In genomic region chr20:11020712-11021111, GRCh38 we compare ENCODE assay signal across 20 cellular contexts.
DNase-seq lines count a peak whose midpoint lies in the region; ATAC-seq, FAIRE-seq and TF ChIP-seq lines count a peak whose summit lies in the region.
"Had no signal": no experiment of that assay in that cellular context is flagged by ENCODE, and none has a peak within 500 bp of the region (broad histone marks: within the 10 kb centered on the region; RNA-seq: fewer than 3 reads in every experiment).

No MANE protein-coding gene starts in this region.

- ATAC-seq in A549: no peak

- no peak for TF ChIP-seq EP300 in A549 (IDR thresholded peaks at IDR 0.05)

- intact Hi-C loops in testis (cut with DNase I; ENCODE audit: low total_unique reads): no loop called here

- H3K27ac ChIP-seq in A549 (no peak overlapping the region), keratinocyte (ENCODE audit: control insufficient read depth, insufficient read depth, low read length) (no peak overlapping the region), testis (no peak overlapping the region)

- H2AFZ ChIP-seq in keratinocyte (ENCODE audit: control insufficient read depth, low read length): no peak overlapping the region

- no peaks in the 10 kb centered on the region for H3K36me3 ChIP-seq in adipocyte (ENCODE audit: control insufficient read depth, insufficient read depth, low read length, severe bottlenecking)
- no peaks in the 10 kb centered on the region for H3K36me3 ChIP-seq in keratinocyte (ENCODE audit: control insufficient read depth in 2 of 2, extremely low read depth in 1 of 2, insufficient read depth in 2 of 2, low read length in 2 of 2)
- H3K36me3 ChIP-seq in testis (ENCODE audit: low read depth, missing control alignments): no peaks in the 10 kb centered on the region
- H3K36me3 ChIP-seq: HAP-1 had no signal

- H3K27me3 ChIP-seq in adipocyte (replicated peaks; ENCODE audit: control insufficient read depth, insufficient read depth, low read length) (no peaks in the 10 kb centered on the region), keratinocyte (ENCODE audit: control insufficient read depth, extremely low read depth, insufficient read depth, low read length) (no peaks in the 10 kb centered on the region), testis (no peaks in the 10 kb centered on the region)

- H3K4me3 ChIP-seq in A549 (no peak overlapping the region), adipocyte (ENCODE audit: low read length) (no peak overlapping the region), keratinocyte (ENCODE audit: control insufficient read depth in 2 of 3, extremely low read depth in 1 of 3, insufficient read depth in 2 of 3, low read depth in 1 of 3, low read length in 3 of 3) (no peak overlapping the region), testis (no peak overlapping the region)
- H3K4me3 ChIP-seq: HAP-1 had no signal

- FAIRE-seq in A549 (lab: Jason Lieb, UNC) (peak; percentile 84), keratinocyte (lab: Jason Lieb, UNC) (peak; percentile 46), HTR-8/SVneo (lab: Jason Lieb, UNC) (no peak)
- FAIRE-seq: GM12891, GM18507 had no signal

- H3K4me1 ChIP-seq in A549 (0 out of 3 replicates have a peak, but pooled peaks cover 4% of the 10 kb centered on the region), adipocyte (ENCODE audit: control insufficient read depth, insufficient read depth, low read length) (peaks cover 13% of the 10 kb centered on the region), keratinocyte (ENCODE audit: control insufficient read depth, extremely low read depth, insufficient read depth, low read length) (no peaks in the 10 kb centered on the region), testis (no peaks in the 10 kb centered on the region)
- H3K4me1 ChIP-seq: HAP-1 had no signal

- TF ChIP-seq POLR2A in A549 (IDR thresholded peaks at IDR 0.05; ENCODE audit: low read length) (no peak), testis (IDR thresholded peaks at IDR 0.05) (no peak)

- no peak for TF ChIP-seq RAD21 in A549 (conservative IDR thresholded peaks at IDR 0.05 in 1 of 2, IDR thresholded peaks at IDR 0.05 in 1 of 2)

- dilution Hi-C loops in keratinocyte (cut with MboI; ENCODE audit: extremely low pct_ligation_motif_present, low sequenced_read_pairs): no loop called here

- H3K4me2 ChIP-seq in A549: 0 out of 3 replicates have a peak overlapping the region, but pooled peaks have one; percentile 12
- H3K4me2 ChIP-seq in keratinocyte (ENCODE audit: control insufficient read depth, extremely low read depth, insufficient read depth, low read depth, low read length): no peak overlapping the region

- H3K9me1 ChIP-seq in keratinocyte (ENCODE audit: control insufficient read depth, extremely low read depth, insufficient read depth, low read length): no peaks in the 10 kb centered on the region

- H4K20me1 ChIP-seq in keratinocyte (ENCODE audit: control insufficient read depth, extremely low read depth, insufficient read depth, low read length): no peaks in the 10 kb centered on the region

- POLR2A ChIA-PET in A549 (lab: Yijun Ruan, JAX): no interaction called here

- H3K9ac ChIP-seq in adipocyte (ENCODE audit: low read length) (no peak overlapping the region), keratinocyte (ENCODE audit: control insufficient read depth, extremely low read depth, insufficient read depth, low read length) (no peak overlapping the region)

- H3K79me2 ChIP-seq in keratinocyte (ENCODE audit: control insufficient read depth, insufficient read depth, low read length): no peaks in the 10 kb centered on the region

- 0 out of 3 replicates have a peak, but pooled peaks cover 3% of the 10 kb centered on the region for H3K9me3 ChIP-seq in A549
- peaks cover 5% of the 10 kb centered on the region for H3K9me3 ChIP-seq in adipocyte (ENCODE audit: control insufficient read depth, low read length)
- no peaks in the 10 kb centered on the region for H3K9me3 ChIP-seq in keratinocyte (ENCODE audit: control insufficient read depth, low read depth, low read length)
- H3K9me3 ChIP-seq in testis: no peaks in the 10 kb centered on the region
- H3K9me3 ChIP-seq: HAP-1 had no signal

- 81% methylated on average over 1 of the region's 1 CpG for WGBS in A549 (ENCODE audit: missing lambda C conversion rate)
- WGBS in testis, 2 donors: 74 to 83% methylated on average over 1 of the region's 1 CpG

- no peak for TF ChIP-seq CTCF in A549 (IDR thresholded peaks at IDR 0.05)
- no peak for TF ChIP-seq CTCF in keratinocyte (optimal IDR thresholded peaks at IDR 0.05 in 1 of 3, IDR thresholded peaks at IDR 0.05 in 1 of 3, conservative IDR thresholded peaks at IDR 0.05 in 1 of 3; ENCODE audit: extremely low read depth in 1 of 3, insufficient read depth in 2 of 3, low read length in 3 of 3)
- no peak for TF ChIP-seq CTCF in testis (IDR thresholded peaks at IDR 0.05)

- CTCF ChIA-PET in A549 (lab: Yijun Ruan, JAX): no interaction called here

- DNase-seq in A549 (ENCODE audit: low read depth in 1 of 2, low spot score in 1 of 2): no peak
- DNase-seq in M059J (ENCODE audit: low read depth): peak; percentile 6
- peak; percentile 40 for DNase-seq in adipocyte (ENCODE audit: low read depth)
- DNase-seq in keratinocyte (ENCODE audit: low read depth, low spot score): no peak
- DNase-seq in HTR-8/SVneo (ENCODE audit: insufficient read length, low spot score): no peak
- DNase-seq in putamen (ENCODE audit: low spot score): no peak
- DNase-seq in activated CD4-positive, alpha-beta T cell treated with anti-CD3 and anti-CD28 coated beads for 48 hours: no peak
- no peak for DNase-seq in testis
- DNase-seq: 8988T; C1 segment of cervical spinal cord; Calu3; CD4-positive, alpha-beta memory T cell; COR-L47; DMS53; DMS79 treated with DMSO at 0.1 percent for 48 hours; GF-D8; GOT3 had no signal

TF ChIP-seq in A549, 52 proteins besides CTCF, POLR2A, EP300 and RAD21:
- TF ChIP-seq EHMT2 (IDR thresholded peaks at IDR 0.05; ENCODE audit: low read depth) (no peak), KDM1A (IDR thresholded peaks at IDR 0.05; ENCODE audit: low read depth) (no peak)
TF ChIP-seq in A549: peak in this region for 0.

Comparison
In these comparisons a context has a peak if more than half of its experiments do, and no peak if none do; other contexts are left out.
1. DNase-seq: peak in M059J (single experiment) and adipocyte (single experiment); none in A549 (0 of 2), keratinocyte (single experiment), HTR-8/SVneo (single experiment), putamen (single experiment), activated CD4-positive, alpha-beta T cell treated with anti-CD3 and anti-CD28 coated beads for 48 hours (single experiment) and testis (single experiment).